In genomic region chr18:68781224-68781623, GRCh38 we compare ENCODE assay signal across 10 cellular contexts. TPM values are rescaled to one million over a fixed set of nuclear protein-coding genes. Genes with fewer than 3 reads are reported as not detected.
"Had no signal": no experiment of that assay in that cellular context is flagged by ENCODE, and none has a peak within 500 bp of the region (broad histone marks: within the 10 kb centered on the region; RNA-seq: fewer than 3 reads in every experiment).

No MANE protein-coding gene starts in this region.

- H3K27ac ChIP-seq: GM23248 had no signal

- H3K9ac ChIP-seq: GM23248 had no signal

- H2AFZ ChIP-seq: GM23248 had no signal

- H3K4me3 ChIP-seq: GM23248, HAP-1, K562 had no signal

- DNase-seq: GM23248, GOT3, H7, HFFc6, IMR-90, KG1 had no signal

- H3K4me1 ChIP-seq: HAP-1 had no signal

- ATAC-seq: HCT116, K562 had no signal

- H3K9me3 ChIP-seq: HAP-1 had no signal

- H3K36me3 ChIP-seq: HAP-1 had no signal

RNA-seq across cellular contexts. Expression of gene CCDC102B, which starts 16.7 kb away (rescaled TPM):
- total RNA-seq: HT-29 had no signal
